ENCODE assay signal across 21 cellular contexts in the genomic region with DNA sequence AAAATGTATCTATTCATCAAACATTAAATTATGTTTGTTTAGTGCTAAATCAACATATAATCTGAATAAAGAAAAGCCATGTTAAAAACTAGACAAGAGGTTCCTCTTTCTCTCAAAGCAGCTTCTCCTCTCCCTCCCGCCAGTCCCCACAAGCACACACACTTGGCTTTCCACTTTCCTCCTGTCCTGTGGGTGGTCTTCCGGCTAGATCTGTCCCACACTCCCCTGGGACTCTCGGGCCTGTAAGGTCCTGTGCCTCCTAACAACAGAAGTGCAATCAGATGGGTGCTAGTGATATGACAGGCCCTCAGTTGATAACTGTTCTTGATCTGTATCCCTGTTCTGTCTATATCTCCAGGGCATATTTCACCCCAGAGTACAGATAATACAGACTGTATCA. TPM values are rescaled to one million over a fixed set of nuclear protein-coding genes. Genes with fewer than 3 reads are reported as not detected.
DNase-seq lines count a peak whose midpoint lies in the region; ATAC-seq and TF ChIP-seq lines count a peak whose summit lies in the region.
"Had no signal": no experiment of that assay in that cellular context is flagged by ENCODE, and none has a peak within 500 bp of the region (broad histone marks: within the 10 kb centered on the region; RNA-seq: fewer than 3 reads in every experiment).

No MANE protein-coding gene starts in this region.

- no peaks in the 10 kb centered on the region for H3K27me3 ChIP-seq in lower lobe of right lung (ENCODE audit: low read depth)
- H3K27me3 ChIP-seq: body of pancreas, left lung, pancreas, tibial nerve had no signal

- BruUV-seq in OCI-LY7 (replicated peaks; lab: Mats Ljungman, UMichigan) = no TSS peak

- no peaks in the 10 kb centered on the region for H3K9me2 ChIP-seq in OCI-LY7 (ENCODE audit: insufficient read depth, low read length)

- H3K9me3 Mint-ChIP-seq in activated naive CD4-positive, alpha-beta T cell treated with anti-CD3 and anti-CD28 coated beads, Interleukin-2, amount 10 ng/mL, durations not matched to agents 7 days and 5 days = no peaks in the 10 kb centered on the region
- H3K9me3 Mint-ChIP-seq: activated naive CD4-positive, alpha-beta T cell treated with anti-CD3 and anti-CD28 coated beads for 36 hours; CD4-positive, alpha-beta memory T cell had no signal

- H3K4me1 Mint-ChIP-seq in activated naive CD4-positive, alpha-beta T cell treated with anti-CD3 and anti-CD28 coated beads, Interleukin-2, amount 10 ng/mL, durations not matched to agents 7 days and 5 days = peaks cover 11% of the 10 kb centered on the region

- H3K79me2 ChIP-seq in OCI-LY7 (ENCODE audit: insufficient read depth, low read depth, low read length) = no peaks in the 10 kb centered on the region

- H3K36me3 ChIP-seq in OCI-LY7 (ENCODE audit: insufficient read depth, low read length) = no peaks in the 10 kb centered on the region; the same call in 1 of the 2 replicates
- H3K36me3 ChIP-seq in lower lobe of right lung = peaks cover 30% of the 10 kb centered on the region

- H3K27ac Mint-ChIP-seq in activated naive CD4-positive, alpha-beta T cell treated with anti-CD3 and anti-CD28 coated beads, Interleukin-2, amount 10 ng/mL, durations not matched to agents 7 days and 5 days = no peak overlapping the region
- H3K27ac Mint-ChIP-seq: activated naive CD4-positive, alpha-beta T cell treated with anti-CD3 and anti-CD28 coated beads for 36 hours; CD4-positive, alpha-beta memory T cell had no signal

- H3K4me1 ChIP-seq in OCI-LY7 (ENCODE audit: insufficient read depth, low read length, poor library complexity, severe bottlenecking) (no peaks in the 10 kb centered on the region), lower lobe of right lung (peaks cover 27% of the 10 kb centered on the region)

- CTCF ChIA-PET in OCI-LY7 (lab: Charles Lee; ENCODE audit: unreplicated experiment) = no interaction called here
- CTCF ChIA-PET in activated naive CD4-positive, alpha-beta T cell treated with anti-CD3 and anti-CD28 coated beads, Interleukin-2, amount 10 ng/mL, durations not matched to agents 7 days and 5 days (lab: Charles Lee) = no interaction called here

- POLR2A ChIA-PET in OCI-LY7 (lab: Charles Lee) = no interaction called here

- H4K20me1 ChIP-seq in OCI-LY7 (ENCODE audit: insufficient read depth, low read length) = no peaks in the 10 kb centered on the region

- DNase-seq in SIG-M5 treated with dmso at 0.1 percent for 504 hours (lab: John Stamatoyannopoulos, UW; ENCODE audit: unreplicated experiment) (peak; percentile 76), SIG-M5 (lab: John Stamatoyannopoulos, UW) (no peak), OCI-LY7 (ENCODE audit: low spot score) (peak; percentile 2), lower lobe of right lung (no peak), NCI-H2227 treated with DMSO at 0.1 percent for 48 hours (lab: John Stamatoyannopoulos, UW) (no peak), posterior cingulate gyrus (no peak)
- DNase-seq in activated naive CD4-positive, alpha-beta T cell treated with anti-CD3 and anti-CD28 coated beads, Interleukin-2, amount 10 ng/mL, durations not matched to agents 7 days and 5 days = no peak
- DNase-seq: activated CD4-positive, CD25-positive, alpha-beta regulatory T cell treated with anti-CD3 and anti-CD28 coated beads, Interleukin-2, amount 50 U/mL, for 72 hours; activated naive CD4-positive, alpha-beta T cell treated with anti-CD3 and anti-CD28 coated beads for 36 hours; CD4-positive, alpha-beta memory T cell; left lung; NCI-H2081 treated with DMSO at 0.1 percent for 48 hours; NCI-H82; pancreas; stimulated activated CD4-positive, alpha-beta T cell treated with anti-CD3 and anti-CD28 coated beads, Interleukin-4, amount 100 ng/mL, for 4 hours had no signal

- no peak overlapping the region for H3K4me3 ChIP-seq in OCI-LY7 (ENCODE audit: low read depth, low read length, poor library complexity, severe bottlenecking)
- H3K4me3 ChIP-seq in lower lobe of right lung = no peak overlapping the region
- H3K4me3 ChIP-seq: body of pancreas, coronary artery, left lung, pancreas, skin epidermis, tibial nerve had no signal

- no peaks in the 10 kb centered on the region for H3K9me3 ChIP-seq in OCI-LY7 (ENCODE audit: low read length)
- no peaks in the 10 kb centered on the region for H3K9me3 ChIP-seq in lower lobe of right lung
- H3K9me3 ChIP-seq: body of pancreas, left lung, pancreas, tibial nerve had no signal

- no peaks in the 10 kb centered on the region for H3K27me3 Mint-ChIP-seq in activated naive CD4-positive, alpha-beta T cell treated with anti-CD3 and anti-CD28 coated beads, Interleukin-2, amount 10 ng/mL, durations not matched to agents 7 days and 5 days
- H3K27me3 Mint-ChIP-seq: CD4-positive, alpha-beta memory T cell had no signal

- TF ChIP-seq CTCF in OCI-LY7 (conservative IDR thresholded peaks at IDR 0.05; ENCODE audit: low read length) = no peak
- no peak for TF ChIP-seq CTCF in lower lobe of right lung (IDR thresholded peaks at IDR 0.05)

- no peak overlapping the region for H3K4me2 ChIP-seq in OCI-LY7 (ENCODE audit: low read length)

- ATAC-seq in HG03066 (IDR thresholded peaks at IDR 0.05; ENCODE audit: low read depth, unreplicated experiment) = peak; percentile 47
- no peak for ATAC-seq in lower lobe of right lung
- ATAC-seq: left lung had no signal

- intact Hi-C loops in OCI-LY7 (cut with micrococcal nuclease; ENCODE audit: unreplicated experiment) = no loop called here
- intact Hi-C loops in lower lobe of right lung (cut with DNase I) = no loop called here
- intact Hi-C loops in posterior cingulate gyrus (cut with DNase I) = loop anchor here (1.0 kb wide), 1 partner anchor 20 kb away; no protein-coding TSS in a partner anchor

- H2AFZ ChIP-seq in OCI-LY7 (ENCODE audit: low read length) = no peak overlapping the region

- no peaks in the 10 kb centered on the region for H3K36me3 Mint-ChIP-seq in activated naive CD4-positive, alpha-beta T cell treated with anti-CD3 and anti-CD28 coated beads, Interleukin-2, amount 10 ng/mL, durations not matched to agents 7 days and 5 days

- no peak overlapping the region for H3K4me3 Mint-ChIP-seq in activated naive CD4-positive, alpha-beta T cell treated with anti-CD3 and anti-CD28 coated beads, Interleukin-2, amount 10 ng/mL, durations not matched to agents 7 days and 5 days
- H3K4me3 Mint-ChIP-seq: activated naive CD4-positive, alpha-beta T cell treated with anti-CD3 and anti-CD28 coated beads for 36 hours; CD4-positive, alpha-beta memory T cell had no signal

- H3K27ac ChIP-seq in OCI-LY7 (ENCODE audit: low read depth, low read length, poor library complexity, severe bottlenecking) (no peak overlapping the region), lower lobe of right lung (peak overlapping the region; percentile 33)
- H3K27ac ChIP-seq: 22Rv1 had no signal

RNA-seq across cellular contexts. Expression of gene RAP2A, which starts 45.6 kb away (rescaled TPM):
- total RNA-seq in OCI-LY7 (2014; rRNA removed; shearing (Covaris generic)) = 8.2 and 9.2 TPM in 2 replicates
- 15.4 and 15.9 TPM in 2 replicates for total RNA-seq in OCI-LY7 (2022)
- 42.5 TPM for total RNA-seq in lower lobe of right lung

Comparison
In these comparisons a context has a peak if more than half of its experiments do, and no peak if none do; other contexts are left out.
1. DNase-seq: peak in SIG-M5 treated with dmso at 0.1 percent for 504 hours (single experiment) and OCI-LY7 (single experiment); none in SIG-M5 (single experiment), lower lobe of right lung (single experiment), NCI-H2227 treated with DMSO at 0.1 percent for 48 hours (single experiment), posterior cingulate gyrus (0 of 10) and activated naive CD4-positive, alpha-beta T cell treated with anti-CD3 and anti-CD28 coated beads, Interleukin-2, amount 10 ng/mL, durations not matched to agents 7 days and 5 days (single experiment).